ENCODE assay signal across 11 cellular contexts in the genomic region with DNA sequence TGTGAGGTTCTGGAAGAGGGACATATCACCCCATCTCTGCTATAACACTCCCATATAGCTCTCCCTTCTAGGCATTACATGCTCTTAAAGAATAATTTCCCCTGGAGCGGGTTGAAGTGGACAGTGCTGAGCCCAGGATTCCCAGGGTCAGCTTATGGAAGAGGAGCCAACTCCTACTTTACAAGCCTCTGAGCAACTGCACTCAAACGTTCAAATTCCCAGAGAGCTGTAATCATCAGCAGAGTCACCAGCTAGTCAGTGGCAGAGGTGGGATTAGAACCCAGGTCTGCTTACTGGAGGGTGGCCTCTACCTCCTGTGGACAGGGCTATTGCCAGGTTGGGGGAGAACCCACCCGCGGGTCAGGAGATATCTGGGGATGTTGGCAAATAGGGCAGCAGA. TPM values are rescaled to one million over a fixed set of nuclear protein-coding genes. Genes with fewer than 3 reads are reported as not detected.
DNase-seq lines count a peak whose midpoint lies in the region; ATAC-seq and TF ChIP-seq lines count a peak whose summit lies in the region.
"Had no signal": no experiment of that assay in that cellular context is flagged by ENCODE, and none has a peak within 500 bp of the region (broad histone marks: within the 10 kb centered on the region; RNA-seq: fewer than 3 reads in every experiment).

No MANE protein-coding gene starts in this region.

- peak overlapping the region; percentile 37; the same call in 1 of the 2 replicates for H2AK5ac ChIP-seq in IMR-90 (ENCODE audit: low read depth, low read length)

- no peak for TF ChIP-seq RAD21 in IMR-90 (IDR thresholded peaks at IDR 0.05; ENCODE audit: low read length)

- no peak overlapping the region for H2BK15ac ChIP-seq in IMR-90 (ENCODE audit: low read depth, low read length)

- peaks cover 26 to 54% of the 10 kb centered on the region in 2 experiments for H3K79me1 ChIP-seq in IMR-90 (ENCODE audit: low read depth in 1 of 2, low read length in 2 of 2)

- no peak overlapping the region for H3K18ac ChIP-seq in IMR-90 (ENCODE audit: low read depth, low read length)

- H3K56ac ChIP-seq in IMR-90 (ENCODE audit: extremely low read depth, insufficient read depth, low read length) = no peak overlapping the region

- H3K23ac ChIP-seq in IMR-90 (ENCODE audit: low read depth, low read length) = 0 out of 2 replicates have a peak overlapping the region, but pooled peaks have one; percentile 38

- no TSS peak for BruUV-seq in IMR-90 (replicated peaks; lab: Mats Ljungman, UMichigan)

- no peak overlapping the region for H2BK5ac ChIP-seq in IMR-90 (ENCODE audit: low read depth, low read length, poor library complexity, severe bottlenecking)

- no peaks in the 10 kb centered on the region for H3K9me3 Mint-ChIP-seq in progenitor cell of endocrine pancreas (ENCODE audit: low read depth)

- dilution Hi-C loops in IMR-90 (cut with HindIII; ENCODE audit: low sequenced_read_pairs, unreplicated experiment) = no loop called here

- H3K27me3 ChIP-seq in BLaER1 (no peaks in the 10 kb centered on the region), IMR-90 (ENCODE audit: control insufficient read depth, insufficient read depth, low read length) (peaks cover 8% of the 10 kb centered on the region; the same call in 1 of the 2 replicates)

- no peak overlapping the region for H2BK120ac ChIP-seq in IMR-90 (ENCODE audit: low read depth, low read length)

- peaks cover 74% of the 10 kb centered on the region for H3K27me3 Mint-ChIP-seq in progenitor cell of endocrine pancreas

- no CpG with 5 or more reads among the region's 4 CpGs for WGBS in IMR-90 (ENCODE audit: extremely low coverage in 2 of 2, insufficient read length in 1 of 2), 2 experiments

- peaks cover 7% of the 10 kb centered on the region; the same call in 1 of the 2 replicates for H3K9me1 ChIP-seq in IMR-90 (ENCODE audit: insufficient read depth, low read length)

- no peak overlapping the region for H4K5ac ChIP-seq in IMR-90 (ENCODE audit: low read depth, low read length)

- TF ChIP-seq CTCF in IMR-90 (conservative IDR thresholded peaks at IDR 0.05; ENCODE audit: low read depth, low read length) (no peak), progenitor cell of endocrine pancreas (IDR thresholded peaks at IDR 0.05; ENCODE audit: unreplicated experiment) (no peak)

- H3K27ac ChIP-seq in BLaER1 (peak overlapping the region; percentile 92), IMR-90 (ENCODE audit: insufficient read depth, low read length) (no peak overlapping the region)
- H3K27ac ChIP-seq: VCaP had no signal

- H4K91ac ChIP-seq in IMR-90 (ENCODE audit: insufficient read depth, low read depth, low read length) = no peak overlapping the region

- H3K4me3 ChIP-seq in BLaER1 (peak overlapping the region; percentile 85), IMR-90 (ENCODE audit: insufficient read depth, low read depth, low read length) (no peak overlapping the region)

- no peak overlapping the region for H4K8ac ChIP-seq in IMR-90 (ENCODE audit: low read depth in 2 of 2, low read length in 2 of 2)

- peak; percentile 26 for DNase-seq in IMR-90
- DNase-seq in globus pallidus (ENCODE audit: low spot score) = peak; percentile 9
- no peak for DNase-seq in progenitor cell of endocrine pancreas (ENCODE audit: low spot score, unreplicated experiment)
- DNase-seq: naive thymus-derived CD8-positive, alpha-beta T cell; NCI-H774 had no signal

- CTCF ChIA-PET in IMR-90 (lab: Yijun Ruan, JAX) = no interaction called here

- no peak overlapping the region for H3K4ac ChIP-seq in IMR-90 (ENCODE audit: low read depth, low read length)

- in situ Hi-C loops in IMR-90 (cut with MboI; ENCODE audit: low sequenced_read_pairs) = no loop called here

- H3K27ac Mint-ChIP-seq in progenitor cell of endocrine pancreas = no peak overlapping the region
- H3K27ac Mint-ChIP-seq: naive thymus-derived CD8-positive, alpha-beta T cell had no signal

- ATAC-seq in IMR-90 (ENCODE audit: low read depth) (no peak), GM21723 (IDR thresholded peaks at IDR 0.05; ENCODE audit: unreplicated experiment) (no peak), HG03439 (IDR thresholded peaks at IDR 0.05; ENCODE audit: unreplicated experiment) (no peak), HG03159 (IDR thresholded peaks at IDR 0.05; ENCODE audit: unreplicated experiment) (no peak), HG03432 (IDR thresholded peaks at IDR 0.05; ENCODE audit: unreplicated experiment) (no peak)
- ATAC-seq: naive thymus-derived CD8-positive, alpha-beta T cell had no signal

- POLR2A ChIA-PET in IMR-90 (lab: Charles Lee; ENCODE audit: unreplicated experiment) = no interaction called here

- H3K36me3 Mint-ChIP-seq in progenitor cell of endocrine pancreas (ENCODE audit: insufficient read depth) = no peaks in the 10 kb centered on the region
- H3K36me3 Mint-ChIP-seq: naive thymus-derived CD8-positive, alpha-beta T cell had no signal

- H3K4me3 Mint-ChIP-seq in progenitor cell of endocrine pancreas (ENCODE audit: low read depth) = peak overlapping the region; percentile 64

- no peak for TF ChIP-seq POLR2A in IMR-90 (IDR thresholded peaks at IDR 0.05; ENCODE audit: low read depth, low read length)

- H2BK20ac ChIP-seq in IMR-90 (ENCODE audit: low read depth, low read length) = no peak overlapping the region

- H3K4me1 Mint-ChIP-seq in progenitor cell of endocrine pancreas (ENCODE audit: low read depth) = peaks cover 3% of the 10 kb centered on the region

- H3K9me3 ChIP-seq in BLaER1 (no peaks in the 10 kb centered on the region), IMR-90 (ENCODE audit: control insufficient read depth, insufficient read depth, low read length) (no peaks in the 10 kb centered on the region)

- peak overlapping the region; percentile 89 for H3K9ac ChIP-seq in BLaER1
- no peak overlapping the region for H3K9ac ChIP-seq in IMR-90 (ENCODE audit: low read depth, low read length)

- peak overlapping the region; percentile 23 for H2AK9ac ChIP-seq in IMR-90 (replicated peaks; ENCODE audit: low read depth, low read length, poor library complexity)

- H2AFZ ChIP-seq in IMR-90 (replicated peaks; ENCODE audit: low read length, poor library complexity) = no peak overlapping the region

- H3K14ac ChIP-seq in IMR-90 (replicated peaks; ENCODE audit: low read depth, low read length) = no peak overlapping the region

- intact Hi-C loops in IMR-90 (cut with micrococcal nuclease) = no loop called here

- H3K4me1 ChIP-seq in BLaER1 (peaks cover 77% of the 10 kb centered on the region), IMR-90 (ENCODE audit: control insufficient read depth, insufficient read depth, low read length) (peaks cover 5% of the 10 kb centered on the region; the same call in 1 of the 2 replicates)

- H4K20me1 ChIP-seq in BLaER1 (peaks cover 32% of the 10 kb centered on the region), IMR-90 (ENCODE audit: insufficient read depth, low read length) (no peaks in the 10 kb centered on the region)

- peak overlapping the region; percentile 96 for H3K4me2 ChIP-seq in BLaER1
- no peak overlapping the region; the same call in 1 of the 2 replicates for H3K4me2 ChIP-seq in IMR-90 (ENCODE audit: low read depth, low read length)

- H3K36me3 ChIP-seq in BLaER1 (peaks cover 38% of the 10 kb centered on the region), IMR-90 (ENCODE audit: control insufficient read depth, insufficient read depth, low read length) (peaks cover 4% of the 10 kb centered on the region; the same call in 1 of the 2 replicates)

TF ChIP-seq in IMR-90, 13 proteins besides CTCF, POLR2A, EP300 and RAD21:
- TF ChIP-seq CHD1 (IDR thresholded peaks at IDR 0.05; ENCODE audit: low read depth, low read length) (no peak), RCOR1 (IDR thresholded peaks at IDR 0.05; ENCODE audit: insufficient replicate concordance, low read length) (no peak), SMC3 (IDR thresholded peaks at IDR 0.05; ENCODE audit: low read depth, low read length) (no peak), RFX5 (IDR thresholded peaks at IDR 0.05; ENCODE audit: low read depth, low read length) (no peak), MXI1 (IDR thresholded peaks at IDR 0.05; ENCODE audit: borderline replicate concordance, low read depth, low read length) (no peak), MAFK (IDR thresholded peaks at IDR 0.05; ENCODE audit: low read depth, low read length) (no peak), CEBPB (IDR thresholded peaks at IDR 0.05; ENCODE audit: low read depth, low read length) (no peak), FOS (IDR thresholded peaks at IDR 0.05; ENCODE audit: low read depth, low read length) (no peak), MAZ (IDR thresholded peaks at IDR 0.05; ENCODE audit: borderline replicate concordance, low read depth, low read length) (no peak)
- TF ChIP-seq, protein P1, sequence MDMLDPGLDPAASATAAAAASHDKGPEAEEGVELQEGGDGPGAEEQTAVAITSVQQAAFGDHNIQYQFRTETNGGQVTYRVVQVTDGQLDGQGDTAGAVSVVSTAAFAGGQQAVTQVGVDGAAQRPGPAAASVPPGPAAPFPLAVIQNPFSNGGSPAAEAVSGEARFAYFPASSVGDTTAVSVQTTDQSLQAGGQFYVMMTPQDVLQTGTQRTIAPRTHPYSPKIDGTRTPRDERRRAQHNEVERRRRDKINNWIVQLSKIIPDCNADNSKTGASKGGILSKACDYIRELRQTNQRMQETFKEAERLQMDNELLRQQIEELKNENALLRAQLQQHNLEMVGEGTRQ (IDR thresholded peaks at IDR 0.05; ENCODE audit: low read depth, low read length) = no peak
- TF ChIP-seq, protein P2, sequence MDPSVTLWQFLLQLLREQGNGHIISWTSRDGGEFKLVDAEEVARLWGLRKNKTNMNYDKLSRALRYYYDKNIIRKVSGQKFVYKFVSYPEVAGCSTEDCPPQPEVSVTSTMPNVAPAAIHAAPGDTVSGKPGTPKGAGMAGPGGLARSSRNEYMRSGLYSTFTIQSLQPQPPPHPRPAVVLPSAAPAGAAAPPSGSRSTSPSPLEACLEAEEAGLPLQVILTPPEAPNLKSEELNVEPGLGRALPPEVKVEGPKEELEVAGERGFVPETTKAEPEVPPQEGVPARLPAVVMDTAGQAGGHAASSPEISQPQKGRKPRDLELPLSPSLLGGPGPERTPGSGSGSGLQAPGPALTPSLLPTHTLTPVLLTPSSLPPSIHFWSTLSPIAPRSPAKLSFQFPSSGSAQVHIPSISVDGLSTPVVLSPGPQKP (IDR thresholded peaks at IDR 0.05; ENCODE audit: borderline replicate concordance, low read depth, low read length) = no peak

RNA-seq across cellular contexts. Expression of a gene that starts 1.4 kb away (rescaled TPM):
- total RNA-seq in IMR-90 (2012; rRNA removed) (1.8 and 1.9 TPM in 2 replicates), progenitor cell of endocrine pancreas (4.0 and 4.3 TPM in 2 replicates)
- 2.6 and 2.8 TPM in 2 replicates for polyA plus RNA-seq in IMR-90 (2012; rRNA removed)
- polyA plus RNA-seq in IMR-90 (2012; cell fraction: cytosol; rRNA removed) = 1.6 and 1.9 TPM in 2 replicates
- 3.9 and 5.7 TPM in 2 replicates for polyA plus RNA-seq in IMR-90 (2012; cell fraction: nucleus; rRNA removed; ENCODE audit: low replicate concordance)
